ENCODE assay signal across 10 cellular contexts in the genomic region with DNA sequence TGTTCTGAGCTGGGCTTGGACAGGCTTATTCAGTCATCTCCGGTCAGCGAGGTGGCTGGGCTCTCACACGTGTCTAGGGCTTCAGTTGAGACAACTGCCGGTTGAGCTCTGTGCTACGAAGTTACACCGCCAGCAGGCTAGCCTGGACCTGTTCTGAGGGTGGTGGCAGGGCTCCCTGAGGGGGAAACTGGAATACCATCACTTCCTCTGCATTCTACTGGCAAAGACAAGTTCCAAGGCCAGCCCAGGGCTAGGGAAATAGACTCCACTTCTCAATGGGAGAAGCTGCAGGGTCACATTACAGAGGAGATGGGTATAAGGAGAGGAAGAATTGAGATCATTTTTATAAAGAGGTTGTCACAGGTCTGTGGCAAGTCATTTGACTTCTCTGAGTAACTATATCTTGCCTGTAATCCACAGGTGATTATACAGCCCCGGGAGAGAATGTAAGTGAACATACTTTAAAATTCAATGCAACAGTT. TPM values are rescaled to one million over a fixed set of nuclear protein-coding genes. Genes with fewer than 3 reads are reported as not detected.
DNase-seq lines count a peak whose midpoint lies in the region; ATAC-seq and TF ChIP-seq lines count a peak whose summit lies in the region.
"Had no signal": no experiment of that assay in that cellular context is flagged by ENCODE, and none has a peak within 500 bp of the region (broad histone marks: within the 10 kb centered on the region; RNA-seq: fewer than 3 reads in every experiment).

No MANE protein-coding gene starts in this region.

- peaks cover 7% of the 10 kb centered on the region; the same call in 1 of the 2 replicates for H4K20me1 ChIP-seq in IMR-90 (ENCODE audit: insufficient read depth, low read length)
- peaks cover 14% of the 10 kb centered on the region for H4K20me1 ChIP-seq in smooth muscle cell (ENCODE audit: low read depth)

- no peak overlapping the region for H3K56ac ChIP-seq in IMR-90 (ENCODE audit: extremely low read depth, insufficient read depth, low read length)

- H3K9me3 ChIP-seq in IMR-90 (ENCODE audit: control insufficient read depth, insufficient read depth, low read length) (no peaks in the 10 kb centered on the region), WERI-Rb-1 (ENCODE audit: severe bottlenecking) (no peaks in the 10 kb centered on the region), right cardiac atrium (ENCODE audit: control insufficient read depth, low read length) (no peaks in the 10 kb centered on the region), smooth muscle cell (replicated peaks; ENCODE audit: low read depth) (no peaks in the 10 kb centered on the region)

- H2AK5ac ChIP-seq in IMR-90 (ENCODE audit: low read depth, low read length) = peak overlapping the region; percentile 48; the same call in 1 of the 2 replicates

- CTCF ChIA-PET in IMR-90 (lab: Yijun Ruan, JAX) = interaction anchor here (1.3 to 5.2 kb wide), 3 partner anchors 9 to 53 kb away, joined by 4 to 37 read pairs (median 5); no protein-coding TSS in a partner anchor
- CTCF ChIA-PET in activated CD4-positive, alpha-beta memory T cell treated with anti-CD3 and anti-CD28 coated beads for 36 hours (lab: Charles Lee) = interaction anchor here (5.6 kb wide), 1 partner anchor 123 kb away, joined by 139 read pairs; no protein-coding TSS in a partner anchor

- H3K79me1 ChIP-seq in IMR-90 (ENCODE audit: low read depth in 1 of 2, low read length in 2 of 2) = peaks cover 42 to 64% of the 10 kb centered on the region in 2 experiments

- H3K4me2 ChIP-seq in IMR-90 (ENCODE audit: low read depth, low read length) (no peak overlapping the region), smooth muscle cell (no peak overlapping the region)

- intact Hi-C loops in IMR-90 (cut with micrococcal nuclease) (loop anchor here (5.0 kb wide), 5 partner anchors 40 to 615 kb away; no protein-coding TSS in a partner anchor), right cardiac atrium (cut with DNase I) (loop anchor here (5.0 to 10.0 kb wide), 4 partner anchors 47 to 123 kb away; a partner anchor contains a TSS), posterior vena cava (cut with DNase I) (loop anchor here (5.0 to 10.0 kb wide), 3 partner anchors 123 to 1477 kb away; no protein-coding TSS in a partner anchor)
- intact Hi-C loops in activated CD4-positive, alpha-beta memory T cell treated with anti-CD3 and anti-CD28 coated beads for 36 hours (cut with micrococcal nuclease) = loop anchor here (10.0 kb wide), 1 partner anchor 463 kb away; no protein-coding TSS in a partner anchor

- H3K4me1 Mint-ChIP-seq in activated CD4-positive, alpha-beta memory T cell treated with anti-CD3 and anti-CD28 coated beads for 36 hours (ENCODE audit: low read depth) = no peaks in the 10 kb centered on the region

- peak overlapping the region; percentile 74 for H2BK5ac ChIP-seq in IMR-90 (ENCODE audit: low read depth, low read length, poor library complexity, severe bottlenecking)

- H2BK20ac ChIP-seq in IMR-90 (ENCODE audit: low read depth, low read length) = 0 out of 2 replicates have a peak overlapping the region, but pooled peaks have one; percentile 21

- H3K9me3 Mint-ChIP-seq in activated CD4-positive, alpha-beta memory T cell treated with anti-CD3 and anti-CD28 coated beads for 36 hours = no peaks in the 10 kb centered on the region

- peak overlapping the region; percentile 5; the same call in 1 of the 2 replicates for H3K23ac ChIP-seq in IMR-90 (ENCODE audit: low read depth, low read length)

- H2BK120ac ChIP-seq in IMR-90 (ENCODE audit: low read depth, low read length) = peak overlapping the region; percentile 12; the same call in 1 of the 2 replicates

- TF ChIP-seq POLR2A in IMR-90 (IDR thresholded peaks at IDR 0.05; ENCODE audit: low read depth, low read length) = no peak

- in situ Hi-C loops in IMR-90 (cut with MboI; ENCODE audit: low sequenced_read_pairs) = loop anchor here (5.0 to 25.0 kb wide), 3 partner anchors 120 to 530 kb away; no protein-coding TSS in a partner anchor

- ATAC-seq in IMR-90 (ENCODE audit: low read depth) (no peak), right cardiac atrium (peak; percentile 62 to 70), HG03280 (IDR thresholded peaks at IDR 0.05; ENCODE audit: unreplicated experiment) (no peak)

- H3K4me1 ChIP-seq in IMR-90 (ENCODE audit: control insufficient read depth, insufficient read depth, low read length) (peaks cover 17% of the 10 kb centered on the region), right cardiac atrium (ENCODE audit: control insufficient read depth, insufficient read depth, low read length) (peaks cover 15% of the 10 kb centered on the region), smooth muscle cell (ENCODE audit: low read depth) (peaks cover 19% of the 10 kb centered on the region)

- no peak for TF ChIP-seq CTCF in IMR-90 (conservative IDR thresholded peaks at IDR 0.05; ENCODE audit: low read depth, low read length)
- TF ChIP-seq CTCF in WERI-Rb-1 (IDR thresholded peaks at IDR 0.05; ENCODE audit: low read depth, low read length) = no peak
- no peak for TF ChIP-seq CTCF in smooth muscle cell (IDR thresholded peaks at IDR 0.05; ENCODE audit: borderline replicate concordance, insufficient read depth, poor library complexity, severe bottlenecking)

- no peak overlapping the region for H3K27ac Mint-ChIP-seq in activated CD4-positive, alpha-beta memory T cell treated with anti-CD3 and anti-CD28 coated beads for 36 hours

- H3K9me1 ChIP-seq in IMR-90 (ENCODE audit: insufficient read depth, low read length) = peaks cover 8% of the 10 kb centered on the region; the same call in 1 of the 2 replicates

- BruUV-seq in IMR-90 (replicated peaks; lab: Mats Ljungman, UMichigan) = no TSS peak

- H3K4me3 ChIP-seq in IMR-90 (ENCODE audit: insufficient read depth, low read depth, low read length) (no peak overlapping the region), WERI-Rb-1 (ENCODE audit: low read depth, low read length) (no peak overlapping the region), right cardiac atrium (ENCODE audit: low read length) (no peak overlapping the region), smooth muscle cell (no peak overlapping the region)

- H3K27ac ChIP-seq in IMR-90 (ENCODE audit: insufficient read depth, low read length) (no peak overlapping the region), WERI-Rb-1 (no peak overlapping the region), right cardiac atrium (ENCODE audit: low read length) (peak overlapping the region; percentile 43), smooth muscle cell (ENCODE audit: low read depth) (peak overlapping the region; percentile 36)
- H3K27ac ChIP-seq: KMS-11 had no signal

- peak overlapping the region; percentile 8; the same call in 1 of the 2 replicates for H4K91ac ChIP-seq in IMR-90 (ENCODE audit: insufficient read depth, low read depth, low read length)

- H3K79me2 ChIP-seq in smooth muscle cell (ENCODE audit: low read depth) = no peaks in the 10 kb centered on the region

- H4K8ac ChIP-seq in IMR-90 (ENCODE audit: low read depth in 2 of 2, low read length in 2 of 2) = peak overlapping the region in 1 of 2 experiments; percentile 26; a peak in 2 of 4 replicates

- H2AK9ac ChIP-seq in IMR-90 (replicated peaks; ENCODE audit: low read depth, low read length, poor library complexity) = peak overlapping the region; percentile 10

- H3K36me3 Mint-ChIP-seq in activated CD4-positive, alpha-beta memory T cell treated with anti-CD3 and anti-CD28 coated beads for 36 hours = no peaks in the 10 kb centered on the region

- H3K4me3 Mint-ChIP-seq in activated CD4-positive, alpha-beta memory T cell treated with anti-CD3 and anti-CD28 coated beads for 36 hours = no peak overlapping the region

- H2BK15ac ChIP-seq in IMR-90 (ENCODE audit: low read depth, low read length) = 0 out of 3 replicates have a peak overlapping the region, but pooled peaks have one; percentile 20

- H3K36me3 ChIP-seq in IMR-90 (ENCODE audit: control insufficient read depth, insufficient read depth, low read length) = peaks cover 2% of the 10 kb centered on the region
- no peaks in the 10 kb centered on the region for H3K36me3 ChIP-seq in WERI-Rb-1
- no peaks in the 10 kb centered on the region for H3K36me3 ChIP-seq in smooth muscle cell (ENCODE audit: low read depth)

- no peak overlapping the region for H3K9ac ChIP-seq in IMR-90 (ENCODE audit: low read depth, low read length)
- no peak overlapping the region for H3K9ac ChIP-seq in smooth muscle cell (ENCODE audit: low read depth)
- H3K9ac ChIP-seq: KMS-11 had no signal

- peaks cover 15% of the 10 kb centered on the region for H3K27me3 Mint-ChIP-seq in activated CD4-positive, alpha-beta memory T cell treated with anti-CD3 and anti-CD28 coated beads for 36 hours

- no peak overlapping the region for H3K14ac ChIP-seq in IMR-90 (replicated peaks; ENCODE audit: low read depth, low read length)

- no peak for TF ChIP-seq RAD21 in IMR-90 (IDR thresholded peaks at IDR 0.05; ENCODE audit: low read length)

- POLR2A ChIA-PET in IMR-90 (lab: Charles Lee; ENCODE audit: unreplicated experiment) = no interaction called here
- POLR2A ChIA-PET in activated CD4-positive, alpha-beta memory T cell treated with anti-CD3 and anti-CD28 coated beads for 36 hours (lab: Charles Lee) = no interaction called here

- H2AFZ ChIP-seq in IMR-90 (replicated peaks; ENCODE audit: low read length, poor library complexity) (no peak overlapping the region), smooth muscle cell (ENCODE audit: low read depth) (no peak overlapping the region)

- H3K27me3 ChIP-seq in IMR-90 (ENCODE audit: control insufficient read depth, insufficient read depth, low read length) (no peaks in the 10 kb centered on the region), WERI-Rb-1 (ENCODE audit: insufficient read depth, low read depth, severe bottlenecking) (no peaks in the 10 kb centered on the region), right cardiac atrium (ENCODE audit: control insufficient read depth, insufficient read depth) (no peaks in the 10 kb centered on the region), smooth muscle cell (ENCODE audit: low read depth) (no peaks in the 10 kb centered on the region)

- H4K5ac ChIP-seq in IMR-90 (ENCODE audit: low read depth, low read length) = peak overlapping the region; percentile 70

- dilution Hi-C loops in IMR-90 (cut with HindIII; ENCODE audit: low sequenced_read_pairs, unreplicated experiment) = no loop called here

- H3K18ac ChIP-seq in IMR-90 (ENCODE audit: low read depth, low read length) = peak overlapping the region; percentile 80

- peaks cover 4% of the 10 kb centered on the region for H3F3A ChIP-seq in smooth muscle cell (ENCODE audit: low read depth)

- WGBS in IMR-90 (ENCODE audit: extremely low coverage in 2 of 2, insufficient read length in 1 of 2), 2 experiments = 95% methylated on average over 3 of the region's 7 CpGs; no CpG with 5 or more reads in 1 of the 2 experiments
- 44% methylated on average over 7 of the region's 7 CpGs for WGBS in right cardiac atrium
- WGBS in smooth muscle cell (ENCODE audit: low lambda C conversion rate) = 70% methylated on average over 7 of the region's 7 CpGs

- peak overlapping the region; percentile 26; the same call in 1 of the 2 replicates for H3K4ac ChIP-seq in IMR-90 (ENCODE audit: low read depth, low read length)

- DNase-seq in IMR-90 (no peak), WERI-Rb-1 (peak; percentile 79), right cardiac atrium (peak in 2 of 3 donors; percentile 59 to 66), smooth muscle cell (lab: John Stamatoyannopoulos, UW; ENCODE audit: unreplicated experiment) (no peak), posterior vena cava (ENCODE audit: low spot score) (no peak), HUDEP-2 (lab: John Stamatoyannopoulos, UW; ENCODE audit: unreplicated experiment in 76 of 76) (no peak)
- DNase-seq in activated CD4-positive, alpha-beta memory T cell treated with anti-CD3 and anti-CD28 coated beads for 36 hours = no peak
- DNase-seq: activated CD4-positive, alpha-beta T cell treated with anti-CD3 and anti-CD28 coated beads for 4 hours had no signal

RNA-seq across cellular contexts. Expression of a gene that starts 42.2 kb away (rescaled TPM):
- total RNA-seq in IMR-90 (2012; rRNA removed) (5.0 and 5.4 TPM in 2 replicates), right cardiac atrium (10 to 100 TPM; 34.7 to 53.7 (median 44.0) TPM), smooth muscle cell (2.4 and 12.4 TPM in 2 replicates), posterior vena cava (1 to 10 TPM; 6.7 to 9.2 TPM)
- polyA plus RNA-seq in IMR-90 (2012; rRNA removed) (2.8 and 3.9 TPM in 2 replicates), right cardiac atrium (61.0 TPM), smooth muscle cell (3.5 and 5.1 TPM in 2 replicates)
- 0.21 and 0.57 TPM in 2 replicates for polyA plus RNA-seq in IMR-90 (2012; cell fraction: cytosol; rRNA removed)
- 3.5 and 19.4 TPM in 2 replicates for polyA plus RNA-seq in IMR-90 (2012; cell fraction: nucleus; rRNA removed; ENCODE audit: low replicate concordance)
- under 1 TPM in 1 of 2 experiments, not detected in 1; 0.43 TPM for total RNA-seq in activated CD4-positive, alpha-beta memory T cell treated with anti-CD3 and anti-CD28 coated beads for 36 hours

Comparison
In these comparisons a context has a peak if more than half of its experiments do, and no peak if none do; other contexts are left out.
1. ATAC-seq: peak in right cardiac atrium (2 of 2); none in IMR-90 (single experiment) and HG03280 (single experiment).
2. DNase-seq: peak in WERI-Rb-1 (single experiment) and right cardiac atrium (2 of 3); none in IMR-90 (single experiment), smooth muscle cell (single experiment), posterior vena cava (single experiment), activated CD4-positive, alpha-beta memory T cell treated with anti-CD3 and anti-CD28 coated beads for 36 hours (single experiment) and HUDEP-2 (0 of 76).
3. H3K27ac ChIP-seq: peak in right cardiac atrium (single experiment) and smooth muscle cell (single experiment); none in IMR-90 (single experiment) and WERI-Rb-1 (single experiment).